ENCODE assay signal across 26 cellular contexts in genomic region chr1:229203991-229204632, GRCh38.
DNase-seq lines count a peak whose midpoint lies in the region; ATAC-seq, FAIRE-seq and TF ChIP-seq lines count a peak whose summit lies in the region.
"Had no signal": no experiment of that assay in that cellular context is flagged by ENCODE, and none has a peak within 500 bp of the region (broad histone marks: within the 10 kb centered on the region; RNA-seq: fewer than 3 reads in every experiment).

No MANE protein-coding gene starts in this region.

- no peak for TF ChIP-seq EP300 in K562 (IDR thresholded peaks at IDR 0.05; ENCODE audit: low read length)

- H2AFZ ChIP-seq in K562 (ENCODE audit: low read depth, low read length), result peak overlapping the region; percentile 67

- intact Hi-C loops in left ventricle myocardium inferior (cut with micrococcal nuclease) (no loop called here), heart right ventricle (cut with DNase I) (no loop called here), K562 (cut with micrococcal nuclease) (no loop called here)

- no peaks in the 10 kb centered on the region for H4K20me1 ChIP-seq in K562 (replicated peaks; ENCODE audit: control insufficient read depth, insufficient read depth, low read length)

- H3K4me1 Mint-ChIP-seq in nephron (peaks cover 56% of the 10 kb centered on the region), type B pancreatic cell (ENCODE audit: unreplicated experiment) (peaks cover 53% of the 10 kb centered on the region)
- peaks cover 15 to 21% of the 10 kb centered on the region in 2 donors for H3K4me1 Mint-ChIP-seq in natural killer cell treated with Interleukin-12 subunit alpha and Interleukin-12 subunit beta and Interleukin-15 and Interleukin-18, amount 100 ng/mL, for 72 hours (ENCODE audit: low read depth in 2 of 2)

- peak overlapping the region in 1 of 2 experiments; percentile 37; a peak in 1 of 4 replicates for H3K9ac ChIP-seq in K562 (ENCODE audit: insufficient read depth in 1 of 2, low read depth in 2 of 2, low read length in 2 of 2)

- no TSS peak for BruUV-seq in K562 (replicated peaks; lab: Mats Ljungman, UMichigan)

- no peak overlapping the region for H3K4me2 ChIP-seq in K562 (ENCODE audit: insufficient read depth, low read length)

- FAIRE-seq in K562 (lab: Jason Lieb, UNC), result no peak
- FAIRE-seq: colon, GM12878 had no signal

- TF ChIP-seq POLR2A in K562 (conservative IDR thresholded peaks at IDR 0.05), result no peak

- TF ChIP-seq CTCF in left ventricle myocardium inferior (IDR thresholded peaks at IDR 0.05; ENCODE audit: borderline replicate concordance) (no peak), heart right ventricle (IDR thresholded peaks at IDR 0.05) (no peak), K562 (IDR thresholded peaks at IDR 0.05 in 2 of 3, conservative IDR thresholded peaks at IDR 0.05 in 1 of 3; ENCODE audit: insufficient read depth in 2 of 3, low read depth in 1 of 3, low read length in 3 of 3) (no peak), nephron (IDR thresholded peaks at IDR 0.05; ENCODE audit: unreplicated experiment in 3 of 3) (no peak), type B pancreatic cell (conservative IDR thresholded peaks at IDR 0.05) (no peak)

- WGBS in heart right ventricle, 2 donors, result 91 to 94% methylated on average over 11 of the region's 11 CpGs
- 21% methylated on average over 11 of the region's 11 CpGs for WGBS in K562 (ENCODE audit: insufficient coverage, low coverage, missing lambda C conversion rate)

- DNase-seq in left ventricle myocardium inferior (no peak), heart right ventricle (no peak), K562 (ENCODE audit: extremely low read depth in 1 of 4, low spot score in 3 of 4) (no peak), type B pancreatic cell (ENCODE audit: extremely low spot score, unreplicated experiment) (no peak), medulla oblongata (ENCODE audit: extremely low spot score) (no peak)
- DNase-seq in natural killer cell treated with Interleukin-12 subunit alpha and Interleukin-12 subunit beta and Interleukin-15 and Interleukin-18, amount 100 ng/mL, for 72 hours (ENCODE audit: low spot score), result no peak
- DNase-seq: 8988T; activated CD4-positive, alpha-beta T cell treated with anti-CD3 and anti-CD28 coated beads, Interleukin-2, amount 50 U/mL, for 48 hours; activated naive CD4-positive, alpha-beta T cell treated with anti-CD3 and anti-CD28 coated beads for 36 hours; amniotic stem cell; CD4-positive, alpha-beta memory T cell; effector CD8-positive, alpha-beta T cell; NCI-H2029; Peyer's patch; SIG-M5; spleen; stimulated activated CD4-positive, alpha-beta T cell treated with anti-CD3 and anti-CD28 coated beads, Interleukin-2, amount 100 ng/mL, for 48 hours; T-cell had no signal

- peaks cover 9% of the 10 kb centered on the region for H3K27me3 Mint-ChIP-seq in nephron (ENCODE audit: low read depth)
- no peaks in the 10 kb centered on the region for H3K27me3 Mint-ChIP-seq in type B pancreatic cell
- peaks cover 0 to 11% of the 10 kb centered on the region in 2 donors for H3K27me3 Mint-ChIP-seq in natural killer cell treated with Interleukin-12 subunit alpha and Interleukin-12 subunit beta and Interleukin-15 and Interleukin-18, amount 100 ng/mL, for 72 hours
- H3K27me3 Mint-ChIP-seq: T-cell had no signal

- H3K79me2 ChIP-seq in K562 (ENCODE audit: control insufficient read depth, insufficient read depth, low read length), result no peaks in the 10 kb centered on the region

- H3K4me3 ChIP-seq in left ventricle myocardium inferior, result no peak overlapping the region
- H3K4me3 ChIP-seq in heart right ventricle, result no peak overlapping the region
- no peak overlapping the region for H3K4me3 ChIP-seq in K562
- H3K4me3 ChIP-seq: GM12878, Peyer's patch, spleen had no signal

- H3K9me1 ChIP-seq in K562 (ENCODE audit: control insufficient read depth, insufficient read depth, low read length), result no peaks in the 10 kb centered on the region

- H3K9me3 ChIP-seq in left ventricle myocardium inferior (replicated peaks), result no peaks in the 10 kb centered on the region
- H3K9me3 ChIP-seq in heart right ventricle, result no peaks in the 10 kb centered on the region
- no peaks in the 10 kb centered on the region for H3K9me3 ChIP-seq in K562 (replicated peaks; ENCODE audit: control insufficient read depth, insufficient read depth, low read depth, low read length)
- H3K9me3 ChIP-seq: breast epithelium, Peyer's patch, spleen had no signal

- H3K27ac Mint-ChIP-seq in nephron (peak overlapping the region; percentile 87 to 99 (median 97)), type B pancreatic cell (peak overlapping the region; percentile 82)
- no peak overlapping the region for H3K27ac Mint-ChIP-seq in natural killer cell treated with Interleukin-12 subunit alpha and Interleukin-12 subunit beta and Interleukin-15 and Interleukin-18, amount 100 ng/mL, for 72 hours
- H3K27ac Mint-ChIP-seq: activated naive CD4-positive, alpha-beta T cell treated with anti-CD3 and anti-CD28 coated beads for 36 hours; activated T-helper 1 cell treated with anti-CD3 and anti-CD28 coated beads, Interleukin-12 subunit alpha, Interleukin-12 subunit beta, Interleukin-2, Interleukin-4 antibody, amounts not matched to agents 30 ng/mL and 10 ng/mL and 1 ng/mL, durations not matched to agents 14 hours and 24 hours and 36 hours; memory B cell had no signal

- H3K27ac ChIP-seq in left ventricle myocardium inferior (replicated peaks) (peak overlapping the region; percentile 61), heart right ventricle (peak overlapping the region in 1 of 10 donors; percentile 68), K562 (ENCODE audit: extremely low read depth, low read depth, low read length) (no peak overlapping the region)
- H3K27ac ChIP-seq: foreskin keratinocyte had no signal

- H3K27me3 ChIP-seq in left ventricle myocardium inferior (ENCODE audit: low read depth) (no peaks in the 10 kb centered on the region), heart right ventricle (no peaks in the 10 kb centered on the region), K562 (ENCODE audit: control insufficient read depth in 2 of 2, insufficient read depth in 2 of 2, low read length in 2 of 2) (peaks cover 0 to 35% of the 10 kb centered on the region in 2 experiments; a peak in 4 of 5 replicates)
- H3K27me3 ChIP-seq: breast epithelium, Peyer's patch, spleen had no signal

- POLR2A ChIA-PET in K562 (lab: Yijun Ruan, JAX), result no interaction called here

- H3K4me1 ChIP-seq in left ventricle myocardium inferior (peaks cover 20% of the 10 kb centered on the region), heart right ventricle (peaks cover 3 to 31% (median 18%) of the 10 kb centered on the region in 9 donors), K562 (replicated peaks in 1 of 2; ENCODE audit: control insufficient read depth in 2 of 2, insufficient read depth in 2 of 2, low read length in 2 of 2) (peaks cover 9 to 16% of the 10 kb centered on the region in 2 experiments)
- H3K4me1 ChIP-seq: foreskin keratinocyte, Peyer's patch had no signal

- ATAC-seq in heart right ventricle (no peak), K562 (no peak), GM21423 (IDR thresholded peaks at IDR 0.05; ENCODE audit: unreplicated experiment) (no peak)
- no peak for ATAC-seq in natural killer cell treated with Interleukin-12 subunit alpha and Interleukin-12 subunit beta and Interleukin-15 and Interleukin-18, amount 100 ng/mL, for 72 hours
- ATAC-seq: GM12878 had no signal

- H3K9me3 Mint-ChIP-seq in nephron, result peaks cover 3% of the 10 kb centered on the region
- peaks cover 4% of the 10 kb centered on the region for H3K9me3 Mint-ChIP-seq in type B pancreatic cell
- no peaks in the 10 kb centered on the region for H3K9me3 Mint-ChIP-seq in natural killer cell treated with Interleukin-12 subunit alpha and Interleukin-12 subunit beta and Interleukin-15 and Interleukin-18, amount 100 ng/mL, for 72 hours
- H3K9me3 Mint-ChIP-seq: activated naive CD4-positive, alpha-beta T cell treated with anti-CD3 and anti-CD28 coated beads for 36 hours; activated T-helper 1 cell treated with anti-CD3 and anti-CD28 coated beads, Interleukin-12 subunit alpha, Interleukin-12 subunit beta, Interleukin-2, Interleukin-4 antibody, amounts not matched to agents 30 ng/mL and 10 ng/mL and 1 ng/mL, durations not matched to agents 14 hours and 24 hours and 36 hours; memory B cell; T-cell had no signal

- in situ Hi-C loops in K562 (cut with MboI), result no loop called here

- CTCF ChIA-PET in K562 (lab: Yijun Ruan, JAX; ENCODE audit: low intra/inter-chr PET ratio), result no interaction called here

- no peaks in the 10 kb centered on the region for H3K36me3 Mint-ChIP-seq in nephron (ENCODE audit: low read depth)
- H3K36me3 Mint-ChIP-seq in type B pancreatic cell, result no peaks in the 10 kb centered on the region
- H3K36me3 Mint-ChIP-seq in natural killer cell treated with Interleukin-12 subunit alpha and Interleukin-12 subunit beta and Interleukin-15 and Interleukin-18, amount 100 ng/mL, for 72 hours, result no peaks in the 10 kb centered on the region
- H3K36me3 Mint-ChIP-seq: CD4-positive, alpha-beta memory T cell; memory B cell; T-cell had no signal

- TF ChIP-seq RAD21 in K562 (CRISPR knock-in tag; conservative IDR thresholded peaks at IDR 0.05 in 1 of 2, IDR thresholded peaks at IDR 0.05 in 1 of 2), result no peak

- H3K36me3 ChIP-seq in left ventricle myocardium inferior (no peaks in the 10 kb centered on the region), heart right ventricle (no peaks in the 10 kb centered on the region), K562 (ENCODE audit: control insufficient read depth, insufficient read depth, low read length) (no peaks in the 10 kb centered on the region)
- H3K36me3 ChIP-seq: breast epithelium, Peyer's patch, spleen had no signal

- no peak overlapping the region for H3K4me3 Mint-ChIP-seq in nephron
- H3K4me3 Mint-ChIP-seq in type B pancreatic cell, result no peak overlapping the region
- H3K4me3 Mint-ChIP-seq in natural killer cell treated with Interleukin-12 subunit alpha and Interleukin-12 subunit beta and Interleukin-15 and Interleukin-18, amount 100 ng/mL, for 72 hours, result no peak overlapping the region
- H3K4me3 Mint-ChIP-seq: activated naive CD4-positive, alpha-beta T cell treated with anti-CD3 and anti-CD28 coated beads for 36 hours; activated T-helper 1 cell treated with anti-CD3 and anti-CD28 coated beads, Interleukin-12 subunit alpha, Interleukin-12 subunit beta, Interleukin-2, Interleukin-4 antibody, amounts not matched to agents 30 ng/mL and 10 ng/mL and 1 ng/mL, durations not matched to agents 14 hours and 24 hours and 36 hours; memory B cell had no signal

TF ChIP-seq in K562, 482 proteins besides CTCF, POLR2A, EP300 and RAD21 (continues in another document):
- TF ChIP-seq HCFC1 (IDR thresholded peaks at IDR 0.05; ENCODE audit: low read depth, low read length) (no peak), CHD4 (IDR thresholded peaks at IDR 0.05; ENCODE audit: insufficient read depth, insufficient replicate concordance, low read depth, low read length, poor library complexity, severe bottlenecking) (no peak), TFAP4 (CRISPR knock-in tag; IDR thresholded peaks at IDR 0.05; ENCODE audit: borderline replicate concordance) (no peak)

Comparison
In these comparisons a context has a peak if more than half of its experiments do, and no peak if none do; other contexts are left out.
1. H3K27ac Mint-ChIP-seq: peak in nephron (3 of 3) and type B pancreatic cell (single experiment); none in natural killer cell treated with Interleukin-12 subunit alpha and Interleukin-12 subunit beta and Interleukin-15 and Interleukin-18, amount 100 ng/mL, for 72 hours (0 of 2).